Comparison of ENCODE assay signal across 23 cellular contexts in the genomic region with DNA sequence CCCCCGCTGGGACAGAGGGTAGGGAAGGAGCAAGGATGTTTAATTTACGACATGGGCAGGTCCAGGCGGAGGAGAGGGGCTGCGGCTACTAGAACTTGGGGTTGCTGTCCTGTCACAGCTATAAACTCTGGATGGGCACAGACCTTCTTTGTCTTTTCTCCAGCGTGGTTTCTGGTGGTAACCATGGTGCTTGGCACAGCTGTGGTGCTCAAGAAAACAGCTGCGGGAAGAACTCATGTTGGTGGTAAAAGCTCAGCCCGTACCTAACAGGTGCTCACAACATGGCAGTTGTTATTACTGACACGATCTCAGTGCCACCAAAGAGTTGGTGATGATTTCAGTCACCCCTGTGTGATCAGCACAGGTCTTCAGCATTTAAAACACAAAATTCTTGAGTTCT. TPM values are rescaled to one million over a fixed set of nuclear protein-coding genes. Genes with fewer than 3 reads are reported as not detected.
"Had no signal": no experiment of that assay in that cellular context is flagged by ENCODE, and none has a peak within 500 bp of the region (broad histone marks: within the 10 kb centered on the region; RNA-seq: fewer than 3 reads in every experiment).

No MANE protein-coding gene starts in this region.

- H2AFZ ChIP-seq: parathyroid adenoma had no signal

- H3K36me3 ChIP-seq: breast epithelium, gastrocnemius medialis, thoracic aorta had no signal

- H3K4me1 Mint-ChIP-seq: activated naive CD8-positive, alpha-beta T cell treated with anti-CD3 and anti-CD28 coated beads for 36 hours; central memory CD8-positive, alpha-beta T cell; mesothelial cell of epicardium had no signal

- H3K9me3 ChIP-seq: breast epithelium, gastrocnemius medialis, thoracic aorta had no signal

- H3K27me3 Mint-ChIP-seq: activated naive CD8-positive, alpha-beta T cell treated with anti-CD3 and anti-CD28 coated beads for 36 hours had no signal

- H3K27me3 ChIP-seq: breast epithelium, gastrocnemius medialis had no signal

- ATAC-seq: esophagus mucosa, gastrocnemius medialis, left ventricle myocardium superior, sciatic nerve, WTC11 had no signal

- H3K27ac Mint-ChIP-seq: activated naive CD8-positive, alpha-beta T cell treated with anti-CD3 and anti-CD28 coated beads for 36 hours; mesothelial cell of epicardium; WTC11 had no signal

- H3K4me3 ChIP-seq: breast epithelium, gastrocnemius medialis, thoracic aorta had no signal

- H3K36me3 Mint-ChIP-seq: activated naive CD8-positive, alpha-beta T cell treated with anti-CD3 and anti-CD28 coated beads for 36 hours; mesothelial cell of epicardium had no signal

- DNase-seq: activated CD4-positive, alpha-beta T cell treated with anti-CD3 and anti-CD28 coated beads, Interleukin-2, amount 50 U/mL, for 4 hours; activated CD8-positive, alpha-beta memory T cell treated with anti-CD3 and anti-CD28 coated beads, Interleukin-2, amount 50 U/mL, for 48 hours; activated naive CD4-positive, alpha-beta T cell treated with Interleukin-2 at 50 U/mL for 16 hours; activated naive CD8-positive, alpha-beta T cell treated with anti-CD3 and anti-CD28 coated beads for 36 hours; activated T-cell treated with anti-CD3 and anti-CD28 coated beads, Interleukin-2, amount 50 U/mL, for 48 hours; effector memory CD4-positive, alpha-beta T cell; gastrocnemius medialis; hypothalamus; left ventricle myocardium superior; mammary epithelial cell; nucleus accumbens; stimulated activated CD4-positive, alpha-beta T cell treated with anti-CD3 and anti-CD28 coated beads, Interleukin-4, amount 100 ng/mL, for 1 hour; stimulated activated naive CD4-positive, alpha-beta T cell; T-helper 9 cell had no signal

- H3K4me1 ChIP-seq: breast epithelium, gastrocnemius medialis, parathyroid adenoma had no signal

- H3K9me3 Mint-ChIP-seq: activated naive CD8-positive, alpha-beta T cell treated with anti-CD3 and anti-CD28 coated beads for 36 hours; central memory CD8-positive, alpha-beta T cell; mesothelial cell of epicardium; WTC11 had no signal

- H3K4me3 Mint-ChIP-seq: activated naive CD8-positive, alpha-beta T cell treated with anti-CD3 and anti-CD28 coated beads for 36 hours; central memory CD8-positive, alpha-beta T cell; mesothelial cell of epicardium; WTC11 had no signal

- H3K9ac ChIP-seq: parathyroid adenoma had no signal

- H3K27ac ChIP-seq: breast epithelium, gastrocnemius medialis, parathyroid adenoma, thoracic aorta had no signal

RNA-seq across cellular contexts. Expression of gene BAIAP2L1, which starts 13.8 kb away (rescaled TPM):
- polyA plus RNA-seq: neural cell had no signal
